19 cellular contexts compared by ENCODE assay signal in genomic region chr15:27831384-27832262, GRCh38.
"Had no signal": no experiment of that assay in that cellular context is flagged by ENCODE, and none has a peak within 500 bp of the region (broad histone marks: within the 10 kb centered on the region; RNA-seq: fewer than 3 reads in every experiment).

No MANE protein-coding gene starts in this region.

- H3K4me1 Mint-ChIP-seq: activated CD4-positive, alpha-beta T cell treated with anti-CD3 and anti-CD28 coated beads, Interleukin-2, amount 10 ng/mL, durations not matched to agents 7 days and 5 days; activated CD8-positive, alpha-beta memory T cell treated with anti-CD3 and anti-CD28 coated beads, Interleukin-2, amount 10 ng/mL, durations not matched to agents 7 days and 5 days; naive B cell; T-cell had no signal

- H3K36me3 Mint-ChIP-seq: activated CD8-positive, alpha-beta memory T cell treated with anti-CD3 and anti-CD28 coated beads, Interleukin-2, amount 10 ng/mL, durations not matched to agents 7 days and 5 days; activated naive CD8-positive, alpha-beta T cell; naive B cell; T-cell had no signal

- H3K9me3 Mint-ChIP-seq: activated CD4-positive, alpha-beta T cell treated with anti-CD3 and anti-CD28 coated beads, Interleukin-2, amount 10 ng/mL, durations not matched to agents 7 days and 5 days; activated CD8-positive, alpha-beta T cell treated with anti-CD3 and anti-CD28 coated beads for 36 hours; T-cell had no signal

- H3K27ac Mint-ChIP-seq: activated CD8-positive, alpha-beta memory T cell treated with anti-CD3 and anti-CD28 coated beads, Interleukin-2, amount 10 ng/mL, durations not matched to agents 7 days and 5 days; activated CD8-positive, alpha-beta T cell treated with anti-CD3 and anti-CD28 coated beads for 36 hours; activated naive CD8-positive, alpha-beta T cell; activated T-helper 1 cell treated with anti-CD3 and anti-CD28 coated beads, Interleukin-12 subunit alpha, Interleukin-12 subunit beta, Interleukin-2, Interleukin-4 antibody, amounts not matched to agents 30 ng/mL and 10 ng/mL and 1 ng/mL, durations not matched to agents 14 hours and 24 hours and 36 hours; dendritic cell treated with granulocyte-macrophage colony-stimulating factor and Interleukin-4, amounts not matched to agents 40 ng/mL and 50 ng/mL, for 4 days; naive B cell; progenitor cell of endocrine pancreas; T-cell had no signal

- H3K27me3 Mint-ChIP-seq: activated CD4-positive, alpha-beta T cell treated with anti-CD3 and anti-CD28 coated beads, Interleukin-2, amount 10 ng/mL, durations not matched to agents 7 days and 5 days; activated CD8-positive, alpha-beta memory T cell treated with anti-CD3 and anti-CD28 coated beads, Interleukin-2, amount 10 ng/mL, durations not matched to agents 7 days and 5 days; activated CD8-positive, alpha-beta T cell treated with anti-CD3 and anti-CD28 coated beads for 36 hours; dendritic cell treated with granulocyte-macrophage colony-stimulating factor and Interleukin-4, amounts not matched to agents 40 ng/mL and 50 ng/mL, for 4 days; T-cell had no signal

- DNase-seq: activated CD4-positive, alpha-beta T cell treated with anti-CD3 and anti-CD28 coated beads, Interleukin-2, amount 10 ng/mL, durations not matched to agents 7 days and 5 days; activated CD4-positive, CD25-positive, alpha-beta regulatory T cell treated with anti-CD3 and anti-CD28 coated beads, Interleukin-2, amount 50 U/mL, for 72 hours; activated CD8-positive, alpha-beta memory T cell treated with anti-CD3 and anti-CD28 coated beads, Interleukin-2, amount 10 ng/mL, durations not matched to agents 7 days and 5 days; activated CD8-positive, alpha-beta T cell treated with anti-CD3 and anti-CD28 coated beads for 36 hours; activated T-cell treated with anti-CD3 and anti-CD28 coated beads for 4 hours; amniotic stem cell; effector CD8-positive, alpha-beta T cell; heart left ventricle; mesenchymal stem cell; naive B cell; spleen; stimulated activated CD4-positive, alpha-beta T cell treated with anti-CD3 and anti-CD28 coated beads, Interleukin-4, amount 100 ng/mL, for 1 hour; stimulated activated naive CD8-positive, alpha-beta T cell treated with anti-CD3 and anti-CD28 coated beads, Interleukin-15, Interleukin-2, amounts not matched to agents 100 U/mL and 50 U/mL, for 24 hours; T-cell; WERI-Rb-1 had no signal

- ATAC-seq: activated CD8-positive, alpha-beta memory T cell treated with anti-CD3 and anti-CD28 coated beads, Interleukin-2, amount 10 ng/mL, durations not matched to agents 7 days and 5 days; activated CD8-positive, alpha-beta T cell treated with anti-CD3 and anti-CD28 coated beads for 36 hours; stimulated activated naive CD8-positive, alpha-beta T cell treated with anti-CD3 and anti-CD28 coated beads, Interleukin-15, Interleukin-2, amounts not matched to agents 100 U/mL and 50 U/mL, for 24 hours; T-cell had no signal

- H3K4me3 Mint-ChIP-seq: activated CD4-positive, alpha-beta T cell treated with anti-CD3 and anti-CD28 coated beads, Interleukin-2, amount 10 ng/mL, durations not matched to agents 7 days and 5 days; activated CD8-positive, alpha-beta memory T cell treated with anti-CD3 and anti-CD28 coated beads, Interleukin-2, amount 10 ng/mL, durations not matched to agents 7 days and 5 days; activated CD8-positive, alpha-beta T cell treated with anti-CD3 and anti-CD28 coated beads for 36 hours; activated naive CD8-positive, alpha-beta T cell; activated T-helper 1 cell treated with anti-CD3 and anti-CD28 coated beads, Interleukin-12 subunit alpha, Interleukin-12 subunit beta, Interleukin-2, Interleukin-4 antibody, amounts not matched to agents 30 ng/mL and 10 ng/mL and 1 ng/mL, durations not matched to agents 14 hours and 24 hours and 36 hours; dendritic cell treated with granulocyte-macrophage colony-stimulating factor and Interleukin-4, amounts not matched to agents 40 ng/mL and 50 ng/mL, for 4 days; naive B cell; T-cell had no signal
